In the genomic region with DNA sequence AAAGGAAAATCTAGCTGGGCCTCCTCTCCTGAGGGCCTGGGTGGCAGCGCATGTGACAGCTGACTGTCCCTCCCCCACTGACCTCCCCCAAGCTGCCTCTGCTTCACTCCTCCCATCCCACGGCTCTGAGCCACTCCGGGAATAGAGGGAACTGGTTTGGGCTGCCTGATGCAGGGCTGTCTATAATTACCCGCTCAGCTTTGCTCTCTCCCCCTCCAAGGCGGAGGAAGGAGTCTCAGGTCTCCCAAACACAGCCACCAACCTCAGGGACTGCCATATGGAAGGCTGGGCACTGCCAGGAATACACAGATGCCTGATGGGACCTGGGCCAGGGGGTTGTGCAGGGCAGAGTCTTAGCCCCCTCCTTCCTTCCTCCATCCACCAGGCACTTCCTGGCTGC, we compare ENCODE assay signal across 1 cellular context.
TF ChIP-seq lines count a peak whose summit lies in the region.

No MANE protein-coding gene starts in this region.

TF ChIP-seq in GM23338, 12 proteins besides CTCF, POLR2A, EP300 and RAD21 (continued from another document):
- TF ChIP-seq, protein P1, sequence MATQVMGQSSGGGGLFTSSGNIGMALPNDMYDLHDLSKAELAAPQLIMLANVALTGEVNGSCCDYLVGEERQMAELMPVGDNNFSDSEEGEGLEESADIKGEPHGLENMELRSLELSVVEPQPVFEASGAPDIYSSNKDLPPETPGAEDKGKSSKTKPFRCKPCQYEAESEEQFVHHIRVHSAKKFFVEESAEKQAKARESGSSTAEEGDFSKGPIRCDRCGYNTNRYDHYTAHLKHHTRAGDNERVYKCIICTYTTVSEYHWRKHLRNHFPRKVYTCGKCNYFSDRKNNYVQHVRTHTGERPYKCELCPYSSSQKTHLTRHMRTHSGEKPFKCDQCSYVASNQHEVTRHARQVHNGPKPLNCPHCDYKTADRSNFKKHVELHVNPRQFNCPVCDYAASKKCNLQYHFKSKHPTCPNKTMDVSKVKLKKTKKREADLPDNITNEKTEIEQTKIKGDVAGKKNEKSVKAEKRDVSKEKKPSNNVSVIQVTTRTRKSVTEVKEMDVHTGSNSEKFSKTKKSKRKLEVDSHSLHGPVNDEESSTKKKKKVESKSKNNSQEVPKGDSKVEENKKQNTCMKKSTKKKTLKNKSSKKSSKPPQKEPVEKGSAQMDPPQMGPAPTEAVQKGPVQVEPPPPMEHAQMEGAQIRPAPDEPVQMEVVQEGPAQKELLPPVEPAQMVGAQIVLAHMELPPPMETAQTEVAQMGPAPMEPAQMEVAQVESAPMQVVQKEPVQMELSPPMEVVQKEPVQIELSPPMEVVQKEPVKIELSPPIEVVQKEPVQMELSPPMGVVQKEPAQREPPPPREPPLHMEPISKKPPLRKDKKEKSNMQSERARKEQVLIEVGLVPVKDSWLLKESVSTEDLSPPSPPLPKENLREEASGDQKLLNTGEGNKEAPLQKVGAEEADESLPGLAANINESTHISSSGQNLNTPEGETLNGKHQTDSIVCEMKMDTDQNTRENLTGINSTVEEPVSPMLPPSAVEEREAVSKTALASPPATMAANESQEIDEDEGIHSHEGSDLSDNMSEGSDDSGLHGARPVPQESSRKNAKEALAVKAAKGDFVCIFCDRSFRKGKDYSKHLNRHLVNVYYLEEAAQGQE (IDR thresholded peaks at IDR 0.05; ENCODE audit: unreplicated experiment): no peak
- TF ChIP-seq, protein P2, sequence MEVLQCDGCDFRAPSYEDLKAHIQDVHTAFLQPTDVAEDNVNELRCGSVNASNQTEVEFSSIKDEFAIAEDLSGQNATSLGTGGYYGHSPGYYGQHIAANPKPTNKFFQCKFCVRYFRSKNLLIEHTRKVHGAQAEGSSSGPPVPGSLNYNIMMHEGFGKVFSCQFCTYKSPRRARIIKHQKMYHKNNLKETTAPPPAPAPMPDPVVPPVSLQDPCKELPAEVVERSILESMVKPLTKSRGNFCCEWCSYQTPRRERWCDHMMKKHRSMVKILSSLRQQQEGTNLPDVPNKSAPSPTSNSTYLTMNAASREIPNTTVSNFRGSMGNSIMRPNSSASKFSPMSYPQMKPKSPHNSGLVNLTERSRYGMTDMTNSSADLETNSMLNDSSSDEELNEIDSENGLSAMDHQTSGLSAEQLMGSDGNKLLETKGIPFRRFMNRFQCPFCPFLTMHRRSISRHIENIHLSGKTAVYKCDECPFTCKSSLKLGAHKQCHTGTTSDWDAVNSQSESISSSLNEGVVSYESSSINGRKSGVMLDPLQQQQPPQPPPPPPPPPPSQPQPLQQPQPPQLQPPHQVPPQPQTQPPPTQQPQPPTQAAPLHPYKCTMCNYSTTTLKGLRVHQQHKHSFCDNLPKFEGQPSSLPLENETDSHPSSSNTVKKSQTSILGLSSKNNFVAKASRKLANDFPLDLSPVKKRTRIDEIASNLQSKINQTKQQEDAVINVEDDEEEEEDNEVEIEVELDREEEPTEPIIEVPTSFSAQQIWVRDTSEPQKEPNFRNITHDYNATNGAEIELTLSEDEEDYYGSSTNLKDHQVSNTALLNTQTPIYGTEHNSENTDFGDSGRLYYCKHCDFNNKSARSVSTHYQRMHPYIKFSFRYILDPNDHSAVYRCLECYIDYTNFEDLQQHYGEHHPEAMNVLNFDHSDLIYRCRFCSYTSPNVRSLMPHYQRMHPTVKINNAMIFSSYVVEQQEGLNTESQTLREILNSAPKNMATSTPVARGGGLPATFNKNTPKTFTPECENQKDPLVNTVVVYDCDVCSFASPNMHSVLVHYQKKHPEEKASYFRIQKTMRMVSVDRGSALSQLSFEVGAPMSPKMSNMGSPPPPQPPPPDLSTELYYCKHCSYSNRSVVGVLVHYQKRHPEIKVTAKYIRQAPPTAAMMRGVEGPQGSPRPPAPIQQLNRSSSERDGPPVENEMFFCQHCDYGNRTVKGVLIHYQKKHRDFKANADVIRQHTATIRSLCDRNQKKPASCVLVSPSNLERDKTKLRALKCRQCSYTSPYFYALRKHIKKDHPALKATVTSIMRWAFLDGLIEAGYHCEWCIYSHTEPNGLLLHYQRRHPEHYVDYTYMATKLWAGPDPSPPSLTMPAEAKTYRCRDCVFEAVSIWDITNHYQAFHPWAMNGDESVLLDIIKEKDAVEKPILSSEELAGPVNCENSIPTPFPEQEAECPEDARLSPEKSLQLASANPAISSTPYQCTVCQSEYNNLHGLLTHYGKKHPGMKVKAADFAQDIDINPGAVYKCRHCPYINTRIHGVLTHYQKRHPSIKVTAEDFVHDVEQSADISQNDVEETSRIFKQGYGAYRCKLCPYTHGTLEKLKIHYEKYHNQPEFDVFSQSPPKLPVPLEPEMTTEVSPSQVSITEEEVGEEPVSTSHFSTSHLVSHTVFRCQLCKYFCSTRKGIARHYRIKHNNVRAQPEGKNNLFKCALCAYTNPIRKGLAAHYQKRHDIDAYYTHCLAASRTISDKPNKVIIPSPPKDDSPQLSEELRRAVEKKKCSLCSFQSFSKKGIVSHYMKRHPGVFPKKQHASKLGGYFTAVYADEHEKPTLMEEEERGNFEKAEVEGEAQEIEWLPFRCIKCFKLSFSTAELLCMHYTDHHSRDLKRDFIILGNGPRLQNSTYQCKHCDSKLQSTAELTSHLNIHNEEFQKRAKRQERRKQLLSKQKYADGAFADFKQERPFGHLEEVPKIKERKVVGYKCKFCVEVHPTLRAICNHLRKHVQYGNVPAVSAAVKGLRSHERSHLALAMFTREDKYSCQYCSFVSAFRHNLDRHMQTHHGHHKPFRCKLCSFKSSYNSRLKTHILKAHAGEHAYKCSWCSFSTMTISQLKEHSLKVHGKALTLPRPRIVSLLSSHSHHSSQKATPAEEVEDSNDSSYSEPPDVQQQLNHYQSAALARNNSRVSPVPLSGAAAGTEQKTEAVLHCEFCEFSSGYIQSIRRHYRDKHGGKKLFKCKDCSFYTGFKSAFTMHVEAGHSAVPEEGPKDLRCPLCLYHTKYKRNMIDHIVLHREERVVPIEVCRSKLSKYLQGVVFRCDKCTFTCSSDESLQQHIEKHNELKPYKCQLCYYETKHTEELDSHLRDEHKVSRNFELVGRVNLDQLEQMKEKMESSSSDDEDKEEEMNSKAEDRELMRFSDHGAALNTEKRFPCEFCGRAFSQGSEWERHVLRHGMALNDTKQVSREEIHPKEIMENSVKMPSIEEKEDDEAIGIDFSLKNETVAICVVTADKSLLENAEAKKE (CRISPR knock-in tag; IDR thresholded peaks at IDR 0.05): no peak
- no peak for TF ChIP-seq CREB1 (CRISPR knock-in tag; IDR thresholded peaks at IDR 0.05; ENCODE audit: low read depth)
- no peak for TF ChIP-seq STAT1 (IDR thresholded peaks at IDR 0.05; ENCODE audit: unreplicated experiment)
TF ChIP-seq in GM23338: peak in this region for 0.
